Comparison of ENCODE assay signal across 15 cellular contexts in the genomic region with DNA sequence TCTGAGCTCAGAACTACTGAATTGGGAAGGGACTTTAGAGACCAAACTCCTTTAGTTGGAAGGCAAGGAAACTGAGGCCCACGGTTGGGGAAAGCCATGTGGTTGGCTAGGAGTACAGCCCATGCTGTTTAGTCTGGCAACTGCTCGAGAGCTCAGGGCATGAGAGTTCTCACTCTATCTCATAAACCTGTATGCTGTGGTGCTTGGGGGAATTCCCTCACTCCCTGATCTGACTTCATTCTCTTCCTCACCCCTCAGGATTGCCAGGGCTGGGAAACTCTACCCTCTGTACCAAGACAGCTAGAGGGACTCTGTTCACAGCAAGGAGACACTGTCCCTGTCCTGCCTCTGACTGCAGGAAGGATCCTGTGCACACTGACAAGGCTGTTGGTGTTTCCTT.
"Had no signal": no experiment of that assay in that cellular context is flagged by ENCODE, and none has a peak within 500 bp of the region (broad histone marks: within the 10 kb centered on the region; RNA-seq: fewer than 3 reads in every experiment).

No MANE protein-coding gene starts in this region.

- H3K4me3 Mint-ChIP-seq: activated CD4-positive, alpha-beta T cell treated with anti-CD3 and anti-CD28 coated beads, Interleukin-2, amount 10 ng/mL, durations not matched to agents 7 days and 5 days; WTC11 had no signal

- H3K36me3 ChIP-seq: ascending aorta, left ventricle myocardium inferior, pancreas, sigmoid colon, spleen, tibial nerve, vagina had no signal

- H3K4me3 ChIP-seq: ascending aorta, dorsolateral prefrontal cortex, hepatocyte, left ventricle myocardium inferior, pancreas, sigmoid colon, spleen, tibial nerve, vagina had no signal

- H3K27ac Mint-ChIP-seq: activated CD4-positive, alpha-beta T cell treated with anti-CD3 and anti-CD28 coated beads, Interleukin-2, amount 10 ng/mL, durations not matched to agents 7 days and 5 days; naive thymus-derived CD4-positive, alpha-beta T cell; WTC11 had no signal

- DNase-seq: activated CD4-positive, alpha-beta T cell treated with anti-CD3 and anti-CD28 coated beads, Interleukin-2, amount 10 ng/mL, durations not matched to agents 7 days and 5 days; activated gamma-delta T cell treated with Interleukin-2 at 50 U/mL for 16 hours; islet precursor cell; left ventricle myocardium inferior; naive thymus-derived CD4-positive, alpha-beta T cell; pancreas; sigmoid colon; spleen; T-helper 2 cell had no signal

- ATAC-seq: naive thymus-derived CD4-positive, alpha-beta T cell; pancreas; WTC11 had no signal

- H3K9me3 ChIP-seq: ascending aorta, left ventricle myocardium inferior, pancreas, sigmoid colon, spleen, tibial nerve, vagina had no signal

- H3K4me1 ChIP-seq: ascending aorta, left ventricle myocardium inferior, pancreas, sigmoid colon, spleen, tibial nerve, vagina had no signal

- H3K4me1 Mint-ChIP-seq: activated CD4-positive, alpha-beta T cell treated with anti-CD3 and anti-CD28 coated beads, Interleukin-2, amount 10 ng/mL, durations not matched to agents 7 days and 5 days; WTC11 had no signal

- H3K9me3 Mint-ChIP-seq: activated CD4-positive, alpha-beta T cell treated with anti-CD3 and anti-CD28 coated beads, Interleukin-2, amount 10 ng/mL, durations not matched to agents 7 days and 5 days had no signal
